In the genomic region with DNA sequence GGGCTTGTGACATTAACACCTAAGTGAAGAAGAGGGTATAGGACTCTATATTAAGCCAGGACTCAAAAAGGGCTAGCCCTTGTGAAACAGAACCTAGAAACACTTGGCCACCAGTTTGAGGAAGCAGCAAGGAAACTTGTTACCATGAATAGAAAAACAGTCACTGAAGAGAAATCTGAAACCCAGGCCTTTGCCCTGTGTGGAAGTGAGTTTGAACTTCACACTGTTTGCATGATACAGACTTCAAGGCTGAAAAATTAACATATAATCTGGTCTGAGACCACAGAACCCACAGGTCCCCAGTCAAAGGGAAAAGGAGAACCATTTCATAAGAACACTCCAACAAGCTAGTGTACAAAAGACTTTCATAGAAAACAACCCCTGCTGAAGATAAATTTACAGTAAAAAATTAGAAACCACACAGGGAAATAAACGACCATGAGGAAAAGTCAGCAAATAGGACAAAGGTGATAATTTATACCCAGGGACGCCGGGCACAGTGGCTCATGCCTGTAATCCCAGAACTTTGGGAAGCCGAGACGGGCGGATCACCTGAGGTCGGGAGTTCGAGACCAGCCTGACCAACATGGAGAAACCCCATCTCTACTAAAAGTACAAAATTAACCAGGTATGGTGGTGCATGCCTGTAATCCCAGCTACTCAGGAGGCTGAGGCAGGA, we compare ENCODE assay signal across 12 cellular contexts.
DNase-seq lines count a peak whose midpoint lies in the region; ATAC-seq and TF ChIP-seq lines count a peak whose summit lies in the region.
"Had no signal": no experiment of that assay in that cellular context is flagged by ENCODE, and none has a peak within 500 bp of the region (broad histone marks: within the 10 kb centered on the region; RNA-seq: fewer than 3 reads in every experiment).

No MANE protein-coding gene starts in this region.

- no peak overlapping the region for H3K4me3 ChIP-seq in choroid plexus epithelial cell (ENCODE audit: low read depth, low read length)
- H3K4me3 ChIP-seq: right atrium auricular region, SJSA1 had no signal

- peak; percentile 90 for ATAC-seq in GM18907 (IDR thresholded peaks at IDR 0.05; ENCODE audit: unreplicated experiment)
- ATAC-seq in HG02759 (IDR thresholded peaks at IDR 0.05; ENCODE audit: unreplicated experiment) = peak; percentile 82

- peak; percentile 84 for DNase-seq in KBM-7
- peak; percentile 35 for DNase-seq in choroid plexus epithelial cell (ENCODE audit: low read depth)
- DNase-seq in DMS153 (lab: John Stamatoyannopoulos, UW) = no peak
- DNase-seq in cerebellum (ENCODE audit: low spot score) = no peak
- no peak for DNase-seq in NCI-H345 treated with DMSO at 0.1 percent for 48 hours (lab: John Stamatoyannopoulos, UW; ENCODE audit: unreplicated experiment)
- DNase-seq in activated T-cell treated with anti-CD3 and anti-CD28 coated beads for 4 hours = no peak
- DNase-seq: activated CD4-positive, alpha-beta T cell treated with anti-CD3 and anti-CD28 coated beads, Interleukin-2, amount 10 ng/mL, durations not matched to agents 7 days and 5 days; activated naive CD4-positive, alpha-beta T cell treated with anti-CD3 and anti-CD28 coated beads for 36 hours had no signal

- in situ Hi-C loops in KBM-7 (cut with MboI; ENCODE audit: low pct_unique_long_range_greater_than_20kb, low sequenced_read_pairs) = no loop called here

- no peak for TF ChIP-seq CTCF in choroid plexus epithelial cell (conservative IDR thresholded peaks at IDR 0.05; ENCODE audit: low read depth, low read length)

Comparison
In these comparisons a context has a peak if more than half of its experiments do, and no peak if none do; other contexts are left out.
1. DNase-seq: peak in KBM-7 (single experiment) and choroid plexus epithelial cell (single experiment); none in DMS153 (single experiment), cerebellum (single experiment), NCI-H345 treated with DMSO at 0.1 percent for 48 hours (single experiment) and activated T-cell treated with anti-CD3 and anti-CD28 coated beads for 4 hours (single experiment).